Comparison of ENCODE assay signal across 1 cellular context in the genomic region with DNA sequence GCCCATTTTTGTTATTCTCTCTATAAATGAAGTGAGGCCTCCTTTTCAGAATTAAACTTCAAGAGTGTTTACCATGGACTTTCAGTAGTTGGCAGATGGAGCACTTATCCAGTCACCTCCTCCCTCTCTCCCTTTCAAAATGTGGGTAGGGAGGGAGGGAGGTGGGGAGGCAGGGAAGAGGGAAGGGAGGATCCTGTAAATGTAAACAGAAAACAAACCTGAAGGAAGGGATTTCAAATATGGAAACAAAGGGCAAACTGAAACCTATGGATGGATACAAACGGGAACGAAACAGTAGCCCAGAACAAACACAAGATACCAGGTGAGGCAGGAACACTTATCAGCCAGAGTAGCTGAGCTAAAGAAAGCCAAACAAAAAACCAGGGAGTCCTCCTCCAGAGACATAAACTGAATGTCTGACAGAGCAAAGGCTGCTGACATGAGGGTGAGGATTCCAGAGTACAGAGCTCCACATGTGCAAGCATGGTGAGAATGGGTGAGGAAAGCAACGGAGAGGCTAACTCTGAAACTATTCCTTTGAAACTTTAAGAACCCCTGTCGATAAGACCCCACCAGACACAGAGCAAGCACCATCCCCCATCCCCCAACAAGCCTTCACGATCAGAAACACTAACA.
TF ChIP-seq lines count a peak whose summit lies in the region.

No MANE protein-coding gene starts in this region.

TF ChIP-seq in IMR-90, 13 proteins besides CTCF, POLR2A, EP300 and RAD21:
- no peak for TF ChIP-seq CEBPB (IDR thresholded peaks at IDR 0.05; ENCODE audit: low read depth, low read length)
- TF ChIP-seq SMC3 (IDR thresholded peaks at IDR 0.05; ENCODE audit: low read depth, low read length), result no peak
- no peak for TF ChIP-seq NFE2L2 (IDR thresholded peaks at IDR 0.05; ENCODE audit: low read depth, low read length)
- no peak for TF ChIP-seq CHD1 (IDR thresholded peaks at IDR 0.05; ENCODE audit: low read depth, low read length)
- TF ChIP-seq RFX5 (IDR thresholded peaks at IDR 0.05; ENCODE audit: low read depth, low read length), result no peak
- TF ChIP-seq FOS (IDR thresholded peaks at IDR 0.05; ENCODE audit: low read depth, low read length), result no peak
- TF ChIP-seq BHLHE40 (IDR thresholded peaks at IDR 0.05; ENCODE audit: low read depth, low read length), result no peak
- TF ChIP-seq MAFK (IDR thresholded peaks at IDR 0.05; ENCODE audit: low read depth, low read length), result no peak
